In the genomic region with DNA sequence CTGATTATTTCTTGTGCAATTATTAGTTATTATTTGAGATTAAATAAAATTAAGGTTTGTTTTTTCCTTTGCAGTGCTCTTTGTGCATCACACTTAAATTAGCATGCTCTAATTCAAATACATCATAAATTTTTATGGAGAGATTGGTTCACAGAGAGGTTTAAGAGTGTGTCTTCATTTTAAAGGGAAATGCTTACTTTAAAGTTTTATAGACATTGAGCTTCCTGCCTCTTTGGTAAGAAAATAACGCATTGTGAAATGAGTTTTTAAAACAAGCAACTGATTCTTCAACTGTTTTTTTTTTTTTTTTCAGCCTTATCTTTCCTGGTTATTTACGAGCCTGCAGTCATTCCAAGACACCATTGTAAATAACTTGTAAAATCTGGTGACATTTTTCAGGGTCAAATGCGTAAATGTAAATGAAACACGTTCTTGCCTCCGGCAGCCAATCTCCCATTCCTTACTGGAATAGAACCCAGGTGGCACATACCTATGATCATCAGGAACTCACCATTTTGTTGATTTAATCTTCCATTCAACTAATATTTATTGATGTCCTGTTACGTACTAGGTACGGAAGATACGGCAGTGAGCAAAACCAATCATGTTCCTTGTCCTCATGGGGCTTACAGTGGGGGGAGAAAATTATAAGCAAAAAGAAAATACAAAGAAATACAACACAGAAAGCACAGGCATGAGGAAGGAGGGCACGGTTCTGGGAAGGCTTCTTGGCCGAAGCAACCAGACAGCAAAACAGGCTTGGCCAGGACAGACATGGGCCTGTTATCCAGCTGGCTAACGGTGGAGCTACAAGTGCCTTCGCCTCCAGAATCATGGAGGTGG, we compare ENCODE assay signal across 18 cellular contexts.
"Had no signal": no experiment of that assay in that cellular context is flagged by ENCODE, and none has a peak within 500 bp of the region (broad histone marks: within the 10 kb centered on the region; RNA-seq: fewer than 3 reads in every experiment).

No MANE protein-coding gene starts in this region.

- H3K27me3 ChIP-seq: right atrium auricular region, tibial artery, vagina had no signal

- H3K36me3 ChIP-seq: right atrium auricular region, tibial artery, vagina had no signal

- H3K27ac Mint-ChIP-seq: activated naive CD4-positive, alpha-beta T cell treated with anti-CD3 and anti-CD28 coated beads, Interleukin-2, amount 10 ng/mL, durations not matched to agents 7 days and 5 days; endodermal cell; memory B cell; natural killer cell had no signal

- H3K36me3 Mint-ChIP-seq: activated naive CD4-positive, alpha-beta T cell treated with anti-CD3 and anti-CD28 coated beads, Interleukin-2, amount 10 ng/mL, durations not matched to agents 7 days and 5 days had no signal

- H3K4me1 Mint-ChIP-seq: activated naive CD4-positive, alpha-beta T cell treated with anti-CD3 and anti-CD28 coated beads, Interleukin-2, amount 10 ng/mL, durations not matched to agents 7 days and 5 days; endodermal cell; memory B cell; natural killer cell had no signal

- H3K27ac ChIP-seq: right atrium auricular region, tibial artery, vagina had no signal

- DNase-seq: activated CD4-positive, CD25-positive, alpha-beta regulatory T cell treated with anti-CD3 and anti-CD28 coated beads, Interleukin-2, amount 50 U/mL, for 72 hours; activated naive CD4-positive, alpha-beta T cell treated with anti-CD3 and anti-CD28 coated beads, Interleukin-2, amount 10 ng/mL, durations not matched to agents 7 days and 5 days; activated T-cell treated with anti-CD3 and anti-CD28 coated beads for 4 hours; dorsolateral prefrontal cortex; endodermal cell; hypothalamus; kidney; left ventricle myocardium superior; natural killer cell; posterior cingulate gyrus; stimulated activated CD4-positive, alpha-beta T cell treated with anti-CD3 and anti-CD28 coated beads, Interleukin-15, amount 100 ng/mL, for 24 hours; stimulated activated CD4-positive, alpha-beta T cell treated with anti-CD3 and anti-CD28 coated beads, Interleukin-4, amount 100 ng/mL, for 24 hours; stimulated activated naive CD4-positive, alpha-beta T cell; T-helper 9 cell; tibial artery had no signal

- H3K9me3 ChIP-seq: right atrium auricular region, tibial artery, vagina had no signal

- H3K4me1 ChIP-seq: right atrium auricular region, tibial artery had no signal

- ATAC-seq: left ventricle myocardium superior, natural killer cell had no signal

- H3K4me3 Mint-ChIP-seq: activated naive CD4-positive, alpha-beta T cell treated with anti-CD3 and anti-CD28 coated beads, Interleukin-2, amount 10 ng/mL, durations not matched to agents 7 days and 5 days; endodermal cell; memory B cell; natural killer cell had no signal

- H3K4me3 ChIP-seq: dorsolateral prefrontal cortex, right atrium auricular region, tibial artery, vagina had no signal
